In genomic region chr1:179293340-179294327, GRCh38 we compare ENCODE assay signal across 8 cellular contexts. TPM values are rescaled to one million over a fixed set of nuclear protein-coding genes. Genes with fewer than 3 reads are reported as not detected.
A peak's percentile ranks its signal among the peaks of the same experiment; 100 is the strongest.
DNase-seq lines count a peak whose midpoint lies in the region; ATAC-seq and TF ChIP-seq lines count a peak whose summit lies in the region.

TSS of gene SOAT1 (plus strand) at chr1:179293797. CDS start at chr1:179302685, 8,888 bp downstream.

- peak within 1 kb of the TSS; percentile 86 for H3K27ac Mint-ChIP-seq in activated T-helper 2 cell treated with anti-CD3 and anti-CD28 coated beads, Interferon-gamma antibody, Interleukin-2, Interleukin-4, amounts not matched to agents 10 μg/mL and 5 μg/mL and 100 μg/mL, durations not matched to agents 14 hours and 24 hours and 36 hours
- H3K27ac Mint-ChIP-seq in nephron, result peak within 1 kb of the TSS; percentile 78 to 93 (median 88)
- peak within 1 kb of the TSS; percentile 86 to 87 for H3K27ac Mint-ChIP-seq in stimulated activated naive CD8-positive, alpha-beta T cell treated with anti-CD3 and anti-CD28 coated beads, Interleukin-15, amount 100 ng/mL, for 72 hours

- H3K4me1 ChIP-seq in Karpas-422 (ENCODE audit: low read length), result peaks cover 30% of the 10 kb centered on the region

- intact Hi-C loops in activated T-helper 2 cell treated with anti-CD3 and anti-CD28 coated beads, Interferon-gamma antibody, Interleukin-2, Interleukin-4, amounts not matched to agents 10 μg/mL and 5 μg/mL and 100 μg/mL, durations not matched to agents 14 hours and 24 hours and 36 hours (cut with micrococcal nuclease), result loop anchor here (1.0 to 5.0 kb wide), 7 partner anchors 24 to 751 kb away; partner anchors contain the start of genes ABL2, FAM20B and TOR3A

- no peaks in the 10 kb centered on the region for H3K9me3 Mint-ChIP-seq in activated T-helper 2 cell treated with anti-CD3 and anti-CD28 coated beads, Interferon-gamma antibody, Interleukin-2, Interleukin-4, amounts not matched to agents 10 μg/mL and 5 μg/mL and 100 μg/mL, durations not matched to agents 14 hours and 24 hours and 36 hours
- no peaks in the 10 kb centered on the region for H3K9me3 Mint-ChIP-seq in nephron
- no peaks in the 10 kb centered on the region for H3K9me3 Mint-ChIP-seq in stimulated activated naive CD8-positive, alpha-beta T cell treated with anti-CD3 and anti-CD28 coated beads, Interleukin-15, amount 100 ng/mL, for 72 hours

- no peaks in the 10 kb centered on the region for H3K36me3 ChIP-seq in Karpas-422 (ENCODE audit: insufficient read depth, low read length)

- ATAC-seq in GM21786 (IDR thresholded peaks at IDR 0.05; ENCODE audit: unreplicated experiment), result peak; percentile 91
- peak; percentile 96 for ATAC-seq in stimulated activated naive CD8-positive, alpha-beta T cell treated with anti-CD3 and anti-CD28 coated beads, Interleukin-15, amount 100 ng/mL, for 72 hours

- H4K20me1 ChIP-seq in Karpas-422 (ENCODE audit: insufficient read depth, low read depth, low read length), result no peaks in the 10 kb centered on the region

- peak within 1 kb of the TSS; percentile 84 for H3K9ac ChIP-seq in Karpas-422 (ENCODE audit: low read length)

- H3K79me2 ChIP-seq in Karpas-422 (ENCODE audit: low read length), result peaks cover 36% of the 10 kb centered on the region

- TF ChIP-seq CTCF in nephron (IDR thresholded peaks at IDR 0.05; ENCODE audit: unreplicated experiment in 3 of 3), result peak in 2 of 3 experiments; percentile 19 to 29

- H3K9me3 ChIP-seq in Karpas-422 (ENCODE audit: low read length), result no peaks in the 10 kb centered on the region

- peak within 1 kb of the TSS; percentile 96 for H2AFZ ChIP-seq in Karpas-422 (ENCODE audit: low read length)

- H3K27me3 Mint-ChIP-seq in activated T-helper 2 cell treated with anti-CD3 and anti-CD28 coated beads, Interferon-gamma antibody, Interleukin-2, Interleukin-4, amounts not matched to agents 10 μg/mL and 5 μg/mL and 100 μg/mL, durations not matched to agents 14 hours and 24 hours and 36 hours (ENCODE audit: low read depth), result no peaks in the 10 kb centered on the region
- H3K27me3 Mint-ChIP-seq in nephron (ENCODE audit: low read depth), result no peaks in the 10 kb centered on the region
- no peaks in the 10 kb centered on the region for H3K27me3 Mint-ChIP-seq in stimulated activated naive CD8-positive, alpha-beta T cell treated with anti-CD3 and anti-CD28 coated beads, Interleukin-15, amount 100 ng/mL, for 72 hours

- peak within 1 kb of the TSS; percentile 85 for H3K4me3 ChIP-seq in Karpas-422 (ENCODE audit: low read length)

- H3K27me3 ChIP-seq in Karpas-422 (ENCODE audit: low read length), result no peaks in the 10 kb centered on the region

- H3K27ac ChIP-seq in Karpas-422 (ENCODE audit: low read length), result no peak within 1 kb of the TSS

- peak within 1 kb of the TSS; percentile 95 for H3K4me2 ChIP-seq in Karpas-422 (ENCODE audit: low read depth, low read length, poor library complexity, severe bottlenecking)

- no peaks in the 10 kb centered on the region for H3K9me2 ChIP-seq in Karpas-422 (replicated peaks; ENCODE audit: insufficient read depth, low read length)

- peak; percentile 92 for DNase-seq in EH (ENCODE audit: low read depth)
- peak; percentile 96 for DNase-seq in Karpas-422
- DNase-seq in RPMI8226, result peak; percentile 99
- DNase-seq in activated T-helper 2 cell treated with anti-CD3 and anti-CD28 coated beads, Interferon-gamma antibody, Interleukin-2, Interleukin-4, amounts not matched to agents 10 μg/mL and 5 μg/mL and 100 μg/mL, durations not matched to agents 14 hours and 24 hours and 36 hours (ENCODE audit: low spot score), result peak; percentile 89
- peak; percentile 82 for DNase-seq in fibroblast of peridontal ligament (ENCODE audit: extremely low read depth)
- DNase-seq in stimulated activated naive CD8-positive, alpha-beta T cell treated with anti-CD3 and anti-CD28 coated beads, Interleukin-15, amount 100 ng/mL, for 72 hours, result peak; percentile 93 to 95

- peak within 1 kb of the TSS; percentile 94 for H3K4me3 Mint-ChIP-seq in activated T-helper 2 cell treated with anti-CD3 and anti-CD28 coated beads, Interferon-gamma antibody, Interleukin-2, Interleukin-4, amounts not matched to agents 10 μg/mL and 5 μg/mL and 100 μg/mL, durations not matched to agents 14 hours and 24 hours and 36 hours (ENCODE audit: low read depth)
- peak within 1 kb of the TSS; percentile 88 to 93 (median 89) for H3K4me3 Mint-ChIP-seq in nephron
- H3K4me3 Mint-ChIP-seq in stimulated activated naive CD8-positive, alpha-beta T cell treated with anti-CD3 and anti-CD28 coated beads, Interleukin-15, amount 100 ng/mL, for 72 hours, result peak within 1 kb of the TSS; percentile 67 to 91

- H3K36me3 Mint-ChIP-seq in activated T-helper 2 cell treated with anti-CD3 and anti-CD28 coated beads, Interferon-gamma antibody, Interleukin-2, Interleukin-4, amounts not matched to agents 10 μg/mL and 5 μg/mL and 100 μg/mL, durations not matched to agents 14 hours and 24 hours and 36 hours (ENCODE audit: low read depth), result peaks cover 19% of the 10 kb centered on the region
- H3K36me3 Mint-ChIP-seq in nephron (ENCODE audit: low read depth), result peaks cover 7% of the 10 kb centered on the region

- H3K4me1 Mint-ChIP-seq in activated T-helper 2 cell treated with anti-CD3 and anti-CD28 coated beads, Interferon-gamma antibody, Interleukin-2, Interleukin-4, amounts not matched to agents 10 μg/mL and 5 μg/mL and 100 μg/mL, durations not matched to agents 14 hours and 24 hours and 36 hours (ENCODE audit: low read depth), result peaks cover 34% of the 10 kb centered on the region
- peaks cover 26% of the 10 kb centered on the region for H3K4me1 Mint-ChIP-seq in nephron
- H3K4me1 Mint-ChIP-seq in stimulated activated naive CD8-positive, alpha-beta T cell treated with anti-CD3 and anti-CD28 coated beads, Interleukin-15, amount 100 ng/mL, for 72 hours, result peaks cover 44% of the 10 kb centered on the region

RNA-seq across cellular contexts. Expression of gene SOAT1, which starts in this region (rescaled TPM):
- total RNA-seq in Karpas-422 (2014; rRNA removed; shearing (Covaris generic); ENCODE audit: low replicate concordance), result 8.2 and 18.9 TPM in 2 replicates
- total RNA-seq in activated T-helper 2 cell treated with anti-CD3 and anti-CD28 coated beads, Interferon-gamma antibody, Interleukin-2, Interleukin-4, amounts not matched to agents 10 μg/mL and 5 μg/mL and 100 μg/mL, durations not matched to agents 14 hours and 24 hours and 36 hours, result 39.2 and 40.3 TPM in 2 replicates
